18 cellular contexts compared by ENCODE assay signal in genomic region chr2:236525416-236525997, GRCh38.
"Had no signal": no experiment of that assay in that cellular context is flagged by ENCODE, and none has a peak within 500 bp of the region (broad histone marks: within the 10 kb centered on the region; RNA-seq: fewer than 3 reads in every experiment).

No MANE protein-coding gene starts in this region.

- H3K4me3 ChIP-seq: dorsolateral prefrontal cortex, gastroesophageal sphincter, right atrium auricular region, sigmoid colon had no signal

- FAIRE-seq: keratinocyte, small intestine, urothelium cell line had no signal

- ATAC-seq: gastroesophageal sphincter; left cardiac atrium; left ventricle myocardium superior; naive thymus-derived CD8-positive, alpha-beta T cell had no signal

- H3K4me1 ChIP-seq: gastroesophageal sphincter, right atrium auricular region had no signal

- H3K27ac ChIP-seq: dorsolateral prefrontal cortex, gastroesophageal sphincter, neutrophil, right atrium auricular region, sigmoid colon had no signal

- H3K27me3 ChIP-seq: gastroesophageal sphincter, neutrophil, right atrium auricular region, sigmoid colon had no signal

- H3K9me3 ChIP-seq: gastroesophageal sphincter, neutrophil, right atrium auricular region, sigmoid colon had no signal

- H3K36me3 ChIP-seq: gastroesophageal sphincter, neutrophil, right atrium auricular region, sigmoid colon had no signal

- DNase-seq: cortex of kidney; dorsolateral prefrontal cortex; effector CD8-positive, alpha-beta T cell; foreskin fibroblast; immature natural killer cell; left cardiac atrium; left ventricle myocardium superior; naive thymus-derived CD8-positive, alpha-beta T cell; posterior cingulate gyrus; sigmoid colon; small intestine; stimulated activated CD4-positive, alpha-beta T cell treated with anti-CD3 and anti-CD28 coated beads, Interleukin-12 subunit alpha, Interleukin-12 subunit beta, amount 100 ng/mL, for 4 hours; stimulated activated naive CD4-positive, alpha-beta T cell had no signal
